Comparison of ENCODE assay signal across 14 cellular contexts in the genomic region with DNA sequence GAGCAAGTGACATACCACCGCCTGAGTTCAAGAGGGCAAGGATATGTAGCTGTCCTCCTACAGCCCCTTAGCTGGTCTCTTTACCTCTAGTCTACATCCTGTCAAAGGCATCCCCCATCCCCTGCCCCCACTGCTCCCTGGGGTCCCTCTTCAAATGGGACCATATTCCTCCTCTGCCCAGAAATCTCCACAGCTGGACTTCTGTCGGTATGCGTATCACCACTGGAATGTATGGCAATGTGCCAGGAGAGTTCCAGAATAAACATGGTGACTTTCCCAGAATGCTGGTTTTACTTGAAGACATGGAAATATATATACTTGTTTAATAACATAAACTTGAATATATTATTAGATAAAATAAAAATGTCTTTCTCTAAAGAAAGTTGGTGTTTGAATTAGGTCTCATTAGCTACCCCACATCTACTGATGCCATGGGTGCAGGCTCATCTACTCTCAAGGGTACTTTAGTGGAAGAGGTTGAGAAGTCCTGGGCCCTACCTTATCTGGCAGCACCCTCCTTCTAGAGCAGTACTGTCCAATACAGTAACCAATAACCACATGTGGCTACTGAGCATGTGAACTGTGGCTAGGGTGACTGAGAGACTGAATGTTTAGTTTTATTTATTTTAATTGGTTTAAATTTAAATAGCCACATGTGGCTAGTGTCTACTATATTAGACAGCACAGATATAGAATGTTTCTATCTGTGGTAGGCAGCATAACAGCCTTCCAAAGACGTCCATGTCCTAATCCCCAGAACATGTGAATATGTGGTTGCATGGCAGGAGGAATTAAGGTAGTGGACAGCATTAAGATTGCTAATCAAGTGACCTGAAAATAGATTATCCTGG.
DNase-seq lines count a peak whose midpoint lies in the region; ATAC-seq and TF ChIP-seq lines count a peak whose summit lies in the region.
"Had no signal": no experiment of that assay in that cellular context is flagged by ENCODE, and none has a peak within 500 bp of the region (broad histone marks: within the 10 kb centered on the region; RNA-seq: fewer than 3 reads in every experiment).

No MANE protein-coding gene starts in this region.

- peak; percentile 82 for ATAC-seq in IMR-90 (ENCODE audit: low read depth)
- no peak for ATAC-seq in HG03571 (IDR thresholded peaks at IDR 0.05; ENCODE audit: unreplicated experiment)
- ATAC-seq in HG03457 (IDR thresholded peaks at IDR 0.05; ENCODE audit: unreplicated experiment): no peak
- no peak for ATAC-seq in GM19455 (IDR thresholded peaks at IDR 0.05; ENCODE audit: unreplicated experiment)
- ATAC-seq: activated T-cell treated with anti-CD3 and anti-CD28 coated beads, Interleukin-2, amount 50 U/mL, for 72 hours; body of pancreas; T-cell had no signal

- H3K36me3 Mint-ChIP-seq in chondrocyte (ENCODE audit: low read depth): no peaks in the 10 kb centered on the region
- H3K36me3 Mint-ChIP-seq: T-cell had no signal

- H3K4me3 Mint-ChIP-seq in chondrocyte (ENCODE audit: unreplicated experiment): no peak overlapping the region
- H3K4me3 Mint-ChIP-seq: activated T-cell treated with anti-CD3 and anti-CD28 coated beads, Interleukin-2, amount 50 U/mL, for 72 hours; T-cell had no signal

- peak overlapping the region; percentile 81 for H3K27ac Mint-ChIP-seq in chondrocyte (ENCODE audit: unreplicated experiment)
- H3K27ac Mint-ChIP-seq: activated T-cell treated with anti-CD3 and anti-CD28 coated beads, Interleukin-2, amount 50 U/mL, for 72 hours; T-cell had no signal

- H3K14ac ChIP-seq in IMR-90 (replicated peaks; ENCODE audit: low read depth, low read length): no peak overlapping the region

- H3K9me3 Mint-ChIP-seq in chondrocyte (ENCODE audit: low read depth): no peaks in the 10 kb centered on the region
- H3K9me3 Mint-ChIP-seq: activated T-cell treated with anti-CD3 and anti-CD28 coated beads, Interleukin-2, amount 50 U/mL, for 72 hours had no signal

- H3K4me1 Mint-ChIP-seq in chondrocyte (ENCODE audit: low read depth): peaks cover 35% of the 10 kb centered on the region
- H3K4me1 Mint-ChIP-seq: T-cell had no signal

- no TSS peak for BruUV-seq in IMR-90 (replicated peaks; lab: Mats Ljungman, UMichigan)

- DNase-seq in AG10803 (ENCODE audit: low read depth) (peak; percentile 66), IMR-90 (peak; percentile 78), chondrocyte (ENCODE audit: low spot score) (no peak), iris pigment epithelial cell (ENCODE audit: low read depth) (peak; percentile 69), activated gamma-delta T cell (lab: John Stamatoyannopoulos, UW) (no peak)
- DNase-seq: activated CD4-positive, alpha-beta T cell treated with anti-CD3 and anti-CD28 coated beads for 48 hours; activated T-cell treated with anti-CD3 and anti-CD28 coated beads, Interleukin-2, amount 50 U/mL, for 72 hours; NCI-H2081 treated with DMSO at 0.1 percent for 48 hours; T-cell had no signal

- H3K27ac ChIP-seq in IMR-90 (ENCODE audit: insufficient read depth, low read length): peak overlapping the region; percentile 63; the same call in 1 of the 2 replicates
- H3K27ac ChIP-seq: BLaER1 treated with 17β-estradiol and CSF1 and Interleukin-3, amounts not matched to agents 10 nM and 100 nM; body of pancreas had no signal

- H3K27me3 Mint-ChIP-seq in chondrocyte (ENCODE audit: low read depth): no peaks in the 10 kb centered on the region
- H3K27me3 Mint-ChIP-seq: T-cell had no signal

- no peak overlapping the region for H2AK5ac ChIP-seq in IMR-90 (ENCODE audit: low read depth, low read length)

- no peak overlapping the region for H2BK15ac ChIP-seq in IMR-90 (ENCODE audit: low read depth, low read length)

- no peaks in the 10 kb centered on the region for H3K9me3 ChIP-seq in IMR-90 (ENCODE audit: control insufficient read depth, insufficient read depth, low read length)
- H3K9me3 ChIP-seq: body of pancreas had no signal

- dilution Hi-C loops in IMR-90 (cut with HindIII; ENCODE audit: low sequenced_read_pairs, unreplicated experiment): no loop called here

- H4K8ac ChIP-seq in IMR-90 (ENCODE audit: low read depth in 2 of 2, low read length in 2 of 2): no peak overlapping the region

- POLR2A ChIA-PET in IMR-90 (lab: Charles Lee; ENCODE audit: unreplicated experiment): no interaction called here

- H3K23ac ChIP-seq in IMR-90 (ENCODE audit: low read depth, low read length): no peak overlapping the region

- peaks cover 6% of the 10 kb centered on the region; the same call in 1 of the 2 replicates for H3K4me1 ChIP-seq in IMR-90 (ENCODE audit: control insufficient read depth, insufficient read depth, low read length)
- H3K4me1 ChIP-seq: BLaER1 treated with 17β-estradiol and CSF1 and Interleukin-3, amounts not matched to agents 10 nM and 100 nM; body of pancreas had no signal

- H2AFZ ChIP-seq in IMR-90 (replicated peaks; ENCODE audit: low read length, poor library complexity): no peak overlapping the region

- WGBS in IMR-90 (ENCODE audit: extremely low coverage in 2 of 2, insufficient read length in 1 of 2), 2 experiments: 80% methylated on average over 1 of the region's 4 CpGs; no CpG with 5 or more reads in 1 of the 2 experiments

- H4K5ac ChIP-seq in IMR-90 (ENCODE audit: low read depth, low read length): no peak overlapping the region

- no peak overlapping the region for H3K56ac ChIP-seq in IMR-90 (ENCODE audit: extremely low read depth, insufficient read depth, low read length)

- H2AK9ac ChIP-seq in IMR-90 (replicated peaks; ENCODE audit: low read depth, low read length, poor library complexity): no peak overlapping the region

- TF ChIP-seq POLR2A in IMR-90 (IDR thresholded peaks at IDR 0.05; ENCODE audit: low read depth, low read length): no peak

- H3K36me3 ChIP-seq in IMR-90 (ENCODE audit: control insufficient read depth, insufficient read depth, low read length): no peaks in the 10 kb centered on the region
- H3K36me3 ChIP-seq: BLaER1 treated with 17β-estradiol and CSF1 and Interleukin-3, amounts not matched to agents 10 nM and 100 nM had no signal

- H3K4me3 ChIP-seq in AG10803 (ENCODE audit: low read length) (no peak overlapping the region), IMR-90 (ENCODE audit: insufficient read depth, low read depth, low read length) (no peak overlapping the region)
- H3K4me3 ChIP-seq: BLaER1 treated with 17β-estradiol and CSF1 and Interleukin-3, amounts not matched to agents 10 nM and 100 nM; body of pancreas had no signal

- H3K27me3 ChIP-seq in IMR-90 (ENCODE audit: control insufficient read depth, insufficient read depth, low read length): no peaks in the 10 kb centered on the region
- H3K27me3 ChIP-seq: BLaER1 treated with 17β-estradiol and CSF1 and Interleukin-3, amounts not matched to agents 10 nM and 100 nM; body of pancreas had no signal

- H2BK20ac ChIP-seq in IMR-90 (ENCODE audit: low read depth, low read length): no peak overlapping the region

- in situ Hi-C loops in IMR-90 (cut with MboI; ENCODE audit: low sequenced_read_pairs): no loop called here

- no peak overlapping the region for H2BK120ac ChIP-seq in IMR-90 (ENCODE audit: low read depth, low read length)

- no peak overlapping the region for H2BK5ac ChIP-seq in IMR-90 (ENCODE audit: low read depth, low read length, poor library complexity, severe bottlenecking)

- H3K9me1 ChIP-seq in IMR-90 (ENCODE audit: insufficient read depth, low read length): no peaks in the 10 kb centered on the region

- no peak for TF ChIP-seq RAD21 in IMR-90 (IDR thresholded peaks at IDR 0.05; ENCODE audit: low read length)

- no peak overlapping the region for H3K9ac ChIP-seq in IMR-90 (ENCODE audit: low read depth, low read length)
- H3K9ac ChIP-seq: BLaER1 treated with 17β-estradiol and CSF1 and Interleukin-3, amounts not matched to agents 10 nM and 100 nM had no signal

- CTCF ChIA-PET in IMR-90 (lab: Yijun Ruan, JAX): no interaction called here

- no peak overlapping the region for H3K4ac ChIP-seq in IMR-90 (ENCODE audit: low read depth, low read length)

- H3K79me1 ChIP-seq in IMR-90 (ENCODE audit: low read depth in 1 of 2, low read length in 2 of 2): no peaks in the 10 kb centered on the region

- H3K18ac ChIP-seq in IMR-90 (ENCODE audit: low read depth, low read length): peak overlapping the region; percentile 12; the same call in 1 of the 2 replicates

- intact Hi-C loops in IMR-90 (cut with micrococcal nuclease): no loop called here

- H3K4me2 ChIP-seq in IMR-90 (ENCODE audit: low read depth, low read length): peak overlapping the region; percentile 30; the same call in 1 of the 2 replicates
- H3K4me2 ChIP-seq: BLaER1 treated with 17β-estradiol and CSF1 and Interleukin-3, amounts not matched to agents 10 nM and 100 nM had no signal

- no peak overlapping the region for H4K91ac ChIP-seq in IMR-90 (ENCODE audit: insufficient read depth, low read depth, low read length)

- no peak for TF ChIP-seq CTCF in AG10803 (conservative IDR thresholded peaks at IDR 0.05; ENCODE audit: low read length)
- no peak for TF ChIP-seq CTCF in IMR-90 (conservative IDR thresholded peaks at IDR 0.05; ENCODE audit: low read depth, low read length)
- TF ChIP-seq CTCF in chondrocyte (IDR thresholded peaks at IDR 0.05): no peak

- no peaks in the 10 kb centered on the region for H4K20me1 ChIP-seq in IMR-90 (ENCODE audit: insufficient read depth, low read length)
- H4K20me1 ChIP-seq: BLaER1 treated with 17β-estradiol and CSF1 and Interleukin-3, amounts not matched to agents 10 nM and 100 nM had no signal

TF ChIP-seq in IMR-90, 13 proteins besides CTCF, POLR2A, EP300 and RAD21:
- TF ChIP-seq, protein P1, sequence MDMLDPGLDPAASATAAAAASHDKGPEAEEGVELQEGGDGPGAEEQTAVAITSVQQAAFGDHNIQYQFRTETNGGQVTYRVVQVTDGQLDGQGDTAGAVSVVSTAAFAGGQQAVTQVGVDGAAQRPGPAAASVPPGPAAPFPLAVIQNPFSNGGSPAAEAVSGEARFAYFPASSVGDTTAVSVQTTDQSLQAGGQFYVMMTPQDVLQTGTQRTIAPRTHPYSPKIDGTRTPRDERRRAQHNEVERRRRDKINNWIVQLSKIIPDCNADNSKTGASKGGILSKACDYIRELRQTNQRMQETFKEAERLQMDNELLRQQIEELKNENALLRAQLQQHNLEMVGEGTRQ (IDR thresholded peaks at IDR 0.05; ENCODE audit: low read depth, low read length): no peak
- TF ChIP-seq NFE2L2 (IDR thresholded peaks at IDR 0.05; ENCODE audit: low read depth, low read length) (no peak), SMC3 (IDR thresholded peaks at IDR 0.05; ENCODE audit: low read depth, low read length) (no peak), MAFK (IDR thresholded peaks at IDR 0.05; ENCODE audit: low read depth, low read length) (no peak), FOS (IDR thresholded peaks at IDR 0.05; ENCODE audit: low read depth, low read length) (no peak), MXI1 (IDR thresholded peaks at IDR 0.05; ENCODE audit: borderline replicate concordance, low read depth, low read length) (no peak), CHD1 (IDR thresholded peaks at IDR 0.05; ENCODE audit: low read depth, low read length) (no peak), BHLHE40 (IDR thresholded peaks at IDR 0.05; ENCODE audit: low read depth, low read length) (no peak)
TF ChIP-seq in IMR-90: peak in this region for 0.

Comparison
In these comparisons a context has a peak if more than half of its experiments do, and no peak if none do; other contexts are left out.
1. DNase-seq: peak in AG10803 (single experiment), IMR-90 (single experiment) and iris pigment epithelial cell (single experiment); none in chondrocyte (single experiment) and activated gamma-delta T cell (single experiment).